ENCODE assay signal across 1 cellular context in genomic region chr6:20811112-20811746, GRCh38.
TF ChIP-seq lines count a peak whose summit lies in the region.

No MANE protein-coding gene starts in this region.

TF ChIP-seq in HEK293, 187 proteins besides CTCF, POLR2A, EP300 and RAD21 (continued from another document and continues in another):
- peak; percentile 76; the same call in 1 of the 2 replicates for TF ChIP-seq TSHZ1 (tag by site-specific recombination; IDR thresholded peaks at IDR 0.05; ENCODE audit: borderline replicate concordance)
- no peak for TF ChIP-seq ZBTB11 (tag by site-specific recombination; conservative IDR thresholded peaks at IDR 0.05; ENCODE audit: low read depth)
- TF ChIP-seq ZNF184 (tag by site-specific recombination; IDR thresholded peaks at IDR 0.05), result 0 out of 2 replicates have a peak, but pooled peaks have one; percentile 55
- 0 out of 2 replicates have a peak, but pooled peaks have one; percentile 28 for TF ChIP-seq ZNF26 (tag by site-specific recombination; IDR thresholded peaks at IDR 0.05)
- TF ChIP-seq ZNF558 (tag by site-specific recombination; IDR thresholded peaks at IDR 0.05), result peak; percentile 90
- peak; percentile 76 for TF ChIP-seq ZNF394 (tag by site-specific recombination; IDR thresholded peaks at IDR 0.05; ENCODE audit: borderline replicate concordance)
- no peak for TF ChIP-seq GLI4 (tag by site-specific recombination; IDR thresholded peaks at IDR 0.05)
- TF ChIP-seq ZNF138 (tag by site-specific recombination; IDR thresholded peaks at IDR 0.05; ENCODE audit: borderline replicate concordance), result no peak
- TF ChIP-seq TRIM28 (IDR thresholded peaks at IDR 0.05; ENCODE audit: borderline replicate concordance, low read length), result peak; percentile 78; the same call in 1 of the 2 replicates
- TF ChIP-seq ZNF624 (tag by site-specific recombination; IDR thresholded peaks at IDR 0.05), result no peak
- TF ChIP-seq KLF10 (tag by site-specific recombination; IDR thresholded peaks at IDR 0.05), result peak; percentile 58; the same call in 1 of the 2 replicates
- TF ChIP-seq ZSCAN5A (tag by site-specific recombination; IDR thresholded peaks at IDR 0.05), result no peak
- TF ChIP-seq ZNF416 (tag by site-specific recombination; IDR thresholded peaks at IDR 0.05), result no peak
- peak; percentile 47; the same call in 1 of the 2 replicates for TF ChIP-seq WT1 (tag by site-specific recombination; IDR thresholded peaks at IDR 0.05)
- peak; percentile 90 for TF ChIP-seq ZNF362 (tag by site-specific recombination; IDR thresholded peaks at IDR 0.05)
- TF ChIP-seq ZNF501 (tag by site-specific recombination; IDR thresholded peaks at IDR 0.05), result peak; percentile 74; the same call in 1 of the 2 replicates
- no peak for TF ChIP-seq ZNF221 (tag by site-specific recombination; IDR thresholded peaks at IDR 0.05; ENCODE audit: borderline replicate concordance)
- TF ChIP-seq REST (tag by site-specific recombination; IDR thresholded peaks at IDR 0.05), result 0 out of 2 replicates have a peak, but pooled peaks have one; percentile 33
- TF ChIP-seq ZNF324 (tag by site-specific recombination; IDR thresholded peaks at IDR 0.05), result peak; percentile 86
- peak; percentile 65; the same call in 1 of the 2 replicates for TF ChIP-seq GFI1B (tag by site-specific recombination; IDR thresholded peaks at IDR 0.05)
- no peak for TF ChIP-seq BCL11A (tag by site-specific recombination; IDR thresholded peaks at IDR 0.05; ENCODE audit: low read depth)
- TF ChIP-seq ZNF76 (tag by site-specific recombination; IDR thresholded peaks at IDR 0.05; ENCODE audit: borderline replicate concordance, low read depth), result 0 out of 2 replicates have a peak, but pooled peaks have one; percentile 22
- TF ChIP-seq ZNF24 (tag by site-specific recombination; IDR thresholded peaks at IDR 0.05), result 0 out of 2 replicates have a peak, but pooled peaks have one; percentile 75
- TF ChIP-seq ZNF544 (tag by site-specific recombination; IDR thresholded peaks at IDR 0.05), result no peak
- peak; percentile 67; the same call in 1 of the 2 replicates for TF ChIP-seq PRDM1 (tag by site-specific recombination; IDR thresholded peaks at IDR 0.05)
- 0 out of 2 replicates have a peak, but pooled peaks have one; percentile 32 for TF ChIP-seq IKZF3 (tag by site-specific recombination; IDR thresholded peaks at IDR 0.05)
- peak; percentile 74 for TF ChIP-seq ZNF335 (tag by site-specific recombination; conservative IDR thresholded peaks at IDR 0.05)
- TF ChIP-seq ZNF707 (tag by site-specific recombination; IDR thresholded peaks at IDR 0.05), result no peak
- peak; percentile 95 for TF ChIP-seq ZEB2 (tag by site-specific recombination; IDR thresholded peaks at IDR 0.05)
- peak; percentile 83 for TF ChIP-seq ATF2 (tag by site-specific recombination; IDR thresholded peaks at IDR 0.05; ENCODE audit: low read depth)
- TF ChIP-seq ZNF560 (tag by site-specific recombination; IDR thresholded peaks at IDR 0.05; ENCODE audit: borderline replicate concordance), result no peak
- TF ChIP-seq ZNF639 (tag by site-specific recombination; IDR thresholded peaks at IDR 0.05), result peak; percentile 87
- TF ChIP-seq ZNF366 (tag by site-specific recombination; conservative IDR thresholded peaks at IDR 0.05), result peak; percentile 91
- TF ChIP-seq ZNF341 (tag by site-specific recombination; IDR thresholded peaks at IDR 0.05; ENCODE audit: low read depth), result no peak
- no peak for TF ChIP-seq SCRT1 (tag by site-specific recombination; IDR thresholded peaks at IDR 0.05; ENCODE audit: borderline replicate concordance)
- no peak for TF ChIP-seq KLF16 (tag by site-specific recombination; IDR thresholded peaks at IDR 0.05)
- TF ChIP-seq ZNF174 (tag by site-specific recombination; IDR thresholded peaks at IDR 0.05), result no peak
- TF ChIP-seq ZNF692 (tag by site-specific recombination; IDR thresholded peaks at IDR 0.05), result peak; percentile 87
